Comparison of ENCODE assay signal across 1 cellular context in genomic region chr4:165433529-165433928, GRCh38.
TF ChIP-seq lines count a peak whose summit lies in the region.

No MANE protein-coding gene starts in this region.

TF ChIP-seq in H1, 55 proteins besides CTCF, POLR2A, EP300 and RAD21:
- TF ChIP-seq RFX5 (IDR thresholded peaks at IDR 0.05; ENCODE audit: borderline replicate concordance, low read depth, low read length): no peak
- TF ChIP-seq NRF1 (IDR thresholded peaks at IDR 0.05; ENCODE audit: low read depth, low read length): no peak
- TF ChIP-seq TBP (IDR thresholded peaks at IDR 0.05; ENCODE audit: low read depth, low read length): no peak
- TF ChIP-seq SRF (IDR thresholded peaks at IDR 0.05; ENCODE audit: low read depth, low read length): no peak
- no peak for TF ChIP-seq SAP30 (IDR thresholded peaks at IDR 0.05; ENCODE audit: insufficient read depth, insufficient replicate concordance, low read length)
- TF ChIP-seq RNF2 (IDR thresholded peaks at IDR 0.05; ENCODE audit: borderline replicate concordance, low read depth, low read length, missing control alignments, poor library complexity, severe bottlenecking): no peak
- TF ChIP-seq FOSL1 (IDR thresholded peaks at IDR 0.05; ENCODE audit: insufficient read depth, low read depth, low read length): no peak
- TF ChIP-seq SP2 (IDR thresholded peaks at IDR 0.05; ENCODE audit: low read length): no peak
